In genomic region chrY:13451572-13451971, GRCh38 we compare ENCODE assay signal across 17 cellular contexts. TPM values are rescaled to one million over a fixed set of nuclear protein-coding genes. Genes with fewer than 3 reads are reported as not detected.
DNase-seq lines count a peak whose midpoint lies in the region; ATAC-seq, FAIRE-seq and TF ChIP-seq lines count a peak whose summit lies in the region.
"Had no signal": no experiment of that assay in that cellular context is flagged by ENCODE, and none has a peak within 500 bp of the region (broad histone marks: within the 10 kb centered on the region; RNA-seq: fewer than 3 reads in every experiment).

No MANE protein-coding gene starts in this region.

- H3K9me3 ChIP-seq in CD4-positive, alpha-beta T cell (ENCODE audit: control insufficient read depth, low read length): no peaks in the 10 kb centered on the region
- H3K9me3 ChIP-seq: Caco-2 had no signal

- no peak for DNase-seq in CD4-positive, alpha-beta T cell
- DNase-seq in GM12891 (ENCODE audit: insufficient read length, low spot score) (no peak), T1000 (lab: John Stamatoyannopoulos, UW) (no peak)
- no peak for DNase-seq in activated naive CD8-positive, alpha-beta T cell treated with anti-CD3 and anti-CD28 coated beads, Interleukin-2, amount 50 U/mL, for 24 hours
- DNase-seq: C1 segment of cervical spinal cord; Caco-2; CD8-positive, alpha-beta T cell; DMS153; DND-41; GOT3; HCEC 1CT had no signal

- no peak for ATAC-seq in CD4-positive, alpha-beta T cell (ENCODE audit: poor library complexity)
- ATAC-seq in activated naive CD8-positive, alpha-beta T cell treated with anti-CD3 and anti-CD28 coated beads, Interleukin-2, amount 50 U/mL, for 24 hours: no peak
- ATAC-seq in GM19397 (IDR thresholded peaks at IDR 0.05; ENCODE audit: unreplicated experiment) (no peak), GM19351 (IDR thresholded peaks at IDR 0.05; ENCODE audit: unreplicated experiment) (no peak)
- ATAC-seq: CD8-positive, alpha-beta T cell had no signal

- H3K9me3 Mint-ChIP-seq in CD4-positive, alpha-beta T cell: no peaks in the 10 kb centered on the region
- H3K9me3 Mint-ChIP-seq in activated naive CD8-positive, alpha-beta T cell treated with anti-CD3 and anti-CD28 coated beads, Interleukin-2, amount 50 U/mL, for 24 hours: peaks cover 5% of the 10 kb centered on the region
- H3K9me3 Mint-ChIP-seq: CD8-positive, alpha-beta T cell had no signal

- no peaks in the 10 kb centered on the region for H3K27me3 Mint-ChIP-seq in CD4-positive, alpha-beta T cell
- H3K27me3 Mint-ChIP-seq in activated naive CD8-positive, alpha-beta T cell treated with anti-CD3 and anti-CD28 coated beads, Interleukin-2, amount 50 U/mL, for 24 hours: no peaks in the 10 kb centered on the region

- no peak overlapping the region for H3K27ac ChIP-seq in CD4-positive, alpha-beta T cell (ENCODE audit: low read depth, low read length)

- intact Hi-C loops in CD4-positive, alpha-beta T cell (cut with DNase I, micrococcal nuclease): no loop called here

- peak overlapping the region; percentile 2 for H3K4me3 Mint-ChIP-seq in CD4-positive, alpha-beta T cell
- no peak overlapping the region for H3K4me3 Mint-ChIP-seq in activated naive CD8-positive, alpha-beta T cell treated with anti-CD3 and anti-CD28 coated beads, Interleukin-2, amount 50 U/mL, for 24 hours
- H3K4me3 Mint-ChIP-seq: CD8-positive, alpha-beta T cell had no signal

- CTCF ChIA-PET in CD4-positive, alpha-beta T cell (lab: Charles Lee): no interaction called here

- TF ChIP-seq CTCF in CD4-positive, alpha-beta T cell (IDR thresholded peaks at IDR 0.05): no peak

- no peak for TF ChIP-seq POLR2A in GM12891 (IDR thresholded peaks at IDR 0.05; ENCODE audit: low read depth, low read length)

- peaks cover 61% of the 10 kb centered on the region for H3K36me3 Mint-ChIP-seq in CD4-positive, alpha-beta T cell (ENCODE audit: low read depth)
- H3K36me3 Mint-ChIP-seq in activated naive CD8-positive, alpha-beta T cell treated with anti-CD3 and anti-CD28 coated beads, Interleukin-2, amount 50 U/mL, for 24 hours (ENCODE audit: low read depth): peaks cover 30% of the 10 kb centered on the region

- FAIRE-seq in GM12891 (lab: Jason Lieb, UNC): peak; percentile 43
- FAIRE-seq: G401.6, GM19239, H54 had no signal

- no peaks in the 10 kb centered on the region for H3K27me3 ChIP-seq in CD4-positive, alpha-beta T cell (ENCODE audit: control insufficient read depth, insufficient read depth, low read length)

- peaks cover 79% of the 10 kb centered on the region for H3K4me1 Mint-ChIP-seq in CD4-positive, alpha-beta T cell (ENCODE audit: low read depth)
- peaks cover 46% of the 10 kb centered on the region for H3K4me1 Mint-ChIP-seq in activated naive CD8-positive, alpha-beta T cell treated with anti-CD3 and anti-CD28 coated beads, Interleukin-2, amount 50 U/mL, for 24 hours

- no peak overlapping the region for H3K27ac Mint-ChIP-seq in CD4-positive, alpha-beta T cell
- H3K27ac Mint-ChIP-seq in activated naive CD8-positive, alpha-beta T cell treated with anti-CD3 and anti-CD28 coated beads, Interleukin-2, amount 50 U/mL, for 24 hours: peak overlapping the region; percentile 27

- POLR2A ChIA-PET in CD4-positive, alpha-beta T cell (lab: Charles Lee): no interaction called here

TF ChIP-seq in GM12891, 5 proteins besides CTCF, POLR2A, EP300 and RAD21:
- TF ChIP-seq POU2F2 (IDR thresholded peaks at IDR 0.05; ENCODE audit: low read depth, low read length) (no peak), PAX5 (IDR thresholded peaks at IDR 0.05; ENCODE audit: insufficient read depth, low read length, severe bottlenecking) (no peak)

RNA-seq across cellular contexts. Expression of gene UTY, which starts 28.3 kb away (rescaled TPM):
- total RNA-seq in CD4-positive, alpha-beta T cell: 10 to 100 TPM; 82.9 to 87.1 TPM
- 5.5 TPM for polyA plus RNA-seq in GM12891 (2012; ENCODE audit: low read depth, missing spikeins)
- total RNA-seq: A673, Caco-2 had no signal
